Comparison of ENCODE assay signal across 14 cellular contexts in genomic region chr2:68907232-68907922, GRCh38. TPM values are rescaled to one million over a fixed set of nuclear protein-coding genes. Genes with fewer than 3 reads are reported as not detected.
A peak's percentile ranks its signal among the peaks of the same experiment; 100 is the strongest.
DNase-seq lines count a peak whose midpoint lies in the region; ATAC-seq and TF ChIP-seq lines count a peak whose summit lies in the region.
"Had no signal": no experiment of that assay in that cellular context is flagged by ENCODE, and none has a peak within 500 bp of the region (broad histone marks: within the 10 kb centered on the region; RNA-seq: fewer than 3 reads in every experiment).

No MANE protein-coding gene starts in this region.

- H2AFZ ChIP-seq in SU-DHL-6 (ENCODE audit: low read depth, low read length, severe bottlenecking) = peak overlapping the region; percentile 61

- H3F3A ChIP-seq in DOHH2 (ENCODE audit: control insufficient read depth, insufficient read depth) = no peaks in the 10 kb centered on the region
- H3F3A ChIP-seq in SU-DHL-6 (ENCODE audit: insufficient read depth) = peaks cover 4% of the 10 kb centered on the region; the same call in 1 of the 2 replicates

- H3K4me3 ChIP-seq in A673 (ENCODE audit: low read depth, low read length, poor library complexity, severe bottlenecking) (no peak overlapping the region), DOHH2 (ENCODE audit: low read length) (peak overlapping the region; percentile 59), SU-DHL-6 (ENCODE audit: insufficient read depth, low read length, poor library complexity, severe bottlenecking) (peak overlapping the region; percentile 6), esophagus (ENCODE audit: low read depth in 1 of 2, low read length in 2 of 2) (no peak overlapping the region), uterus (no peak overlapping the region), brain microvascular endothelial cell (ENCODE audit: low read depth, low read length) (no peak overlapping the region)
- H3K4me3 ChIP-seq: upper lobe of left lung had no signal

- H3K27ac ChIP-seq in A673 (ENCODE audit: low read depth, low read length, poor library complexity, severe bottlenecking) (peak overlapping the region; percentile 80), DOHH2 (ENCODE audit: low read depth, low read length) (peak overlapping the region; percentile 87), SU-DHL-6 (ENCODE audit: low read depth, low read length) (peak overlapping the region; percentile 93), esophagus (ENCODE audit: low read depth in 2 of 2, low read length in 1 of 2) (peak overlapping the region; percentile 0 to 1), uterus (no peak overlapping the region), brain microvascular endothelial cell (no peak overlapping the region)

- in situ Hi-C loops in brain microvascular endothelial cell (cut with HindIII; ENCODE audit: low pct_ligation_motif_present, low sequenced_read_pairs) = no loop called here

- no peaks in the 10 kb centered on the region for H3K36me3 ChIP-seq in A673 (ENCODE audit: insufficient read depth, low read length, poor library complexity, severe bottlenecking)
- H3K36me3 ChIP-seq in DOHH2 (ENCODE audit: control insufficient read depth, low read length) = peaks cover 10% of the 10 kb centered on the region
- no peaks in the 10 kb centered on the region for H3K36me3 ChIP-seq in SU-DHL-6 (ENCODE audit: low read length)
- no peaks in the 10 kb centered on the region for H3K36me3 ChIP-seq in esophagus (ENCODE audit: control insufficient read depth in 2 of 2, insufficient read depth in 2 of 2, low read length in 1 of 2)
- no peaks in the 10 kb centered on the region for H3K36me3 ChIP-seq in uterus
- no peaks in the 10 kb centered on the region for H3K36me3 ChIP-seq in brain microvascular endothelial cell (replicated peaks)
- H3K36me3 ChIP-seq: upper lobe of left lung had no signal

- H3K4me2 ChIP-seq in DOHH2 (ENCODE audit: low read length) = peak overlapping the region; percentile 70
- peak overlapping the region; percentile 60 for H3K4me2 ChIP-seq in SU-DHL-6 (ENCODE audit: low read depth, low read length, poor library complexity, severe bottlenecking)

- H3K4me1 ChIP-seq in A673 (ENCODE audit: insufficient read depth, low read length, poor library complexity, severe bottlenecking) (peaks cover 19% of the 10 kb centered on the region), DOHH2 (ENCODE audit: control insufficient read depth, low read length) (peaks cover 32% of the 10 kb centered on the region), esophagus (ENCODE audit: control insufficient read depth in 2 of 2, insufficient read depth in 2 of 2, low read length in 1 of 2) (peaks cover 3 to 5% of the 10 kb centered on the region in 2 donors), uterus (no peaks in the 10 kb centered on the region)

- H3K9me2 ChIP-seq in DOHH2 (replicated peaks; ENCODE audit: control insufficient read depth, low read length) (no peaks in the 10 kb centered on the region), SU-DHL-6 (replicated peaks; ENCODE audit: insufficient read depth, low read length) (no peaks in the 10 kb centered on the region)

- POLR2A ChIA-PET in A673 (lab: Charles Lee; ENCODE audit: low non-redundant PET) = interaction anchor here (0.5 to 0.6 kb wide), 2 partner anchors 11 to 408 kb away, joined by 3 read pairs; no protein-coding TSS in a partner anchor

- H4K20me1 ChIP-seq in DOHH2 (ENCODE audit: control insufficient read depth, insufficient read depth, low read depth, low read length) (no peaks in the 10 kb centered on the region), SU-DHL-6 (ENCODE audit: low read depth, low read length) (no peaks in the 10 kb centered on the region)

- H3K9ac ChIP-seq in SU-DHL-6 (ENCODE audit: low read length) = peak overlapping the region; percentile 55

- H3K9me3 ChIP-seq in A673 (ENCODE audit: low read depth, low read length, poor library complexity, severe bottlenecking) (no peaks in the 10 kb centered on the region), DOHH2 (ENCODE audit: control insufficient read depth, insufficient read depth, low read length) (no peaks in the 10 kb centered on the region), SU-DHL-6 (ENCODE audit: insufficient read depth, low read length) (no peaks in the 10 kb centered on the region), esophagus (ENCODE audit: control insufficient read depth in 2 of 2, insufficient read depth in 1 of 2, low read depth in 1 of 2, low read length in 1 of 2) (no peaks in the 10 kb centered on the region), uterus (no peaks in the 10 kb centered on the region)
- H3K9me3 ChIP-seq: upper lobe of left lung had no signal

- CTCF ChIA-PET in A673 (lab: Charles Lee) = interaction anchor here (0.6 to 1.4 kb wide), 2 partner anchors 18 to 52 kb away, joined by 5 to 7 read pairs; no protein-coding TSS in a partner anchor

- no peaks in the 10 kb centered on the region for H3K27me3 ChIP-seq in A673 (replicated peaks; ENCODE audit: insufficient read depth, low read depth, low read length, poor library complexity)
- H3K27me3 ChIP-seq in DOHH2 (ENCODE audit: control insufficient read depth, low read length) = no peaks in the 10 kb centered on the region
- no peaks in the 10 kb centered on the region for H3K27me3 ChIP-seq in SU-DHL-6 (ENCODE audit: low read length)
- H3K27me3 ChIP-seq in esophagus (ENCODE audit: control insufficient read depth in 1 of 2, insufficient read depth in 2 of 2, low read length in 2 of 2) = no peaks in the 10 kb centered on the region
- H3K27me3 ChIP-seq in uterus = no peaks in the 10 kb centered on the region
- no peaks in the 10 kb centered on the region for H3K27me3 ChIP-seq in brain microvascular endothelial cell (replicated peaks)
- H3K27me3 ChIP-seq: upper lobe of left lung had no signal

- no peak for TF ChIP-seq POLR2A in uterus (IDR thresholded peaks at IDR 0.05)

- no peak for DNase-seq in A673 (ENCODE audit: low spot score)
- DNase-seq in ecto neural progenitor cell (ENCODE audit: low spot score) = no peak
- DNase-seq in uterus = no peak
- no peak for DNase-seq in brain microvascular endothelial cell
- DNase-seq: cortex of kidney; NCI-H2029; SHP77; stimulated activated CD4-positive, alpha-beta T cell treated with anti-CD3 and anti-CD28 coated beads, Interleukin-2, amount 100 ng/mL, for 48 hours; upper lobe of left lung had no signal

- no peaks in the 10 kb centered on the region for H3K79me2 ChIP-seq in DOHH2 (ENCODE audit: control insufficient read depth, low read length)
- H3K79me2 ChIP-seq in SU-DHL-6 (ENCODE audit: insufficient read depth, low read length) = no peaks in the 10 kb centered on the region

- no peak for ATAC-seq in GM19395 (IDR thresholded peaks at IDR 0.05; ENCODE audit: unreplicated experiment)

- no TSS peak for BruUV-seq in A673 (replicated peaks; lab: Mats Ljungman, UMichigan)

- intact Hi-C loops in A673 (cut with micrococcal nuclease; ENCODE audit: unreplicated experiment) (loop anchor here (5.0 kb wide), 1 partner anchor 445 kb away; no protein-coding TSS in a partner anchor), uterus (cut with DNase I; ENCODE audit: low total_unique reads) (no loop called here)

- 88 to 90% methylated on average over 5 of the region's 5 CpGs for WGBS in esophagus, 2 donors

- TF ChIP-seq CTCF in A673 (conservative IDR thresholded peaks at IDR 0.05; ENCODE audit: low read depth, low read length) (no peak), DOHH2 (IDR thresholded peaks at IDR 0.05; ENCODE audit: low read depth, low read length, poor library complexity, severe bottlenecking) (no peak), SU-DHL-6 (IDR thresholded peaks at IDR 0.05; ENCODE audit: insufficient read depth, low read length, poor library complexity, severe bottlenecking) (no peak), uterus (IDR thresholded peaks at IDR 0.05) (no peak), brain microvascular endothelial cell (IDR thresholded peaks at IDR 0.05; ENCODE audit: low read depth, low read length, missing control alignments) (no peak)

RNA-seq across cellular contexts. Expression of gene BMP10, which starts 36.2 kb away (rescaled TPM):
- total RNA-seq in A673 (2021) (not detected in 2 replicates), uterus (not detected)
- not detected for polyA plus RNA-seq in esophagus
- total RNA-seq: upper lobe of left lung had no signal

RNA-seq across cellular contexts. Expression of gene GKN2, which starts 45.3 kb away (rescaled TPM):
- total RNA-seq in A673 (2021) = not detected in 2 replicates
- 1 to 10 TPM in 1 of 2 donors, not detected in 1; 2.6 TPM for polyA plus RNA-seq in esophagus
- not detected for total RNA-seq in uterus
- total RNA-seq: myocyte had no signal

Comparison
In these comparisons a context has a peak if more than half of its experiments do, and no peak if none do; other contexts are left out.
1. H3K27ac ChIP-seq: peak in A673 (single experiment), DOHH2 (single experiment), SU-DHL-6 (single experiment) and esophagus (2 of 2); none in uterus (0 of 2) and brain microvascular endothelial cell (single experiment).
2. H3K4me3 ChIP-seq: peak in DOHH2 (single experiment) and SU-DHL-6 (single experiment); none in A673 (single experiment), esophagus (0 of 2), uterus (0 of 2) and brain microvascular endothelial cell (single experiment).